1 cellular context compared by ENCODE assay signal in genomic region chrX:48597353-48598264, GRCh38.
TF ChIP-seq lines count a peak whose summit lies in the region.

WDR13 (plus strand) TSS chrX:48597492; CDS start chrX:48597997, 505 bp downstream.

TF ChIP-seq in GM12878, 131 proteins besides CTCF, POLR2A, EP300 and RAD21 (continued from another document):
- TF ChIP-seq BCL3 (IDR thresholded peaks at IDR 0.05; ENCODE audit: borderline replicate concordance, insufficient read depth, low read depth, low read length, poor library complexity, severe bottlenecking) = no peak
- TF ChIP-seq BHLHE40 (IDR thresholded peaks at IDR 0.05; ENCODE audit: borderline replicate concordance in 1 of 2, low read depth in 2 of 2, low read length in 1 of 2) = peak; percentile 26 to 30; a peak in 1 of 4 replicates
- TF ChIP-seq SUZ12 (IDR thresholded peaks at IDR 0.05; ENCODE audit: unreplicated experiment) = no peak
- TF ChIP-seq BCLAF1 (IDR thresholded peaks at IDR 0.05) = no peak
- no peak for TF ChIP-seq SUPT20H (IDR thresholded peaks at IDR 0.05; ENCODE audit: borderline replicate concordance, control insufficient read depth, low read depth, low read length)
- TF ChIP-seq FOXM1 (IDR thresholded peaks at IDR 0.05; ENCODE audit: low read depth, low read length) = no peak
- 0 out of 2 replicates have a peak, but pooled peaks have one; percentile 18 for TF ChIP-seq CREM (IDR thresholded peaks at IDR 0.05; ENCODE audit: low read depth)
- peak; percentile 91 for TF ChIP-seq MEF2B (IDR thresholded peaks at IDR 0.05; ENCODE audit: partially characterized antibody, poor library complexity, severe bottlenecking)
- TF ChIP-seq MAX (IDR thresholded peaks at IDR 0.05; ENCODE audit: low read depth, low read length) = no peak; the same call in 1 of the 2 replicates
- peak; percentile 56; the same call in 1 of the 2 replicates for TF ChIP-seq NKRF (conservative IDR thresholded peaks at IDR 0.05)
- no peak for TF ChIP-seq ESRRA (IDR thresholded peaks at IDR 0.05; ENCODE audit: low read length)
- TF ChIP-seq SREBF2 (IDR thresholded peaks at IDR 0.05; ENCODE audit: low read length) = no peak
- TF ChIP-seq RAD51 (IDR thresholded peaks at IDR 0.05) = no peak
- TF ChIP-seq PRDM15 (CRISPR knock-in tag; IDR thresholded peaks at IDR 0.05) = no peak
- 0 out of 2 replicates have a peak, but pooled peaks have one; percentile 22 for TF ChIP-seq GATAD2B (conservative IDR thresholded peaks at IDR 0.05; ENCODE audit: low read depth)
TF ChIP-seq in GM12878: peak in this region for 34.
